Comparison of ENCODE assay signal across 1 cellular context in the genomic region with DNA sequence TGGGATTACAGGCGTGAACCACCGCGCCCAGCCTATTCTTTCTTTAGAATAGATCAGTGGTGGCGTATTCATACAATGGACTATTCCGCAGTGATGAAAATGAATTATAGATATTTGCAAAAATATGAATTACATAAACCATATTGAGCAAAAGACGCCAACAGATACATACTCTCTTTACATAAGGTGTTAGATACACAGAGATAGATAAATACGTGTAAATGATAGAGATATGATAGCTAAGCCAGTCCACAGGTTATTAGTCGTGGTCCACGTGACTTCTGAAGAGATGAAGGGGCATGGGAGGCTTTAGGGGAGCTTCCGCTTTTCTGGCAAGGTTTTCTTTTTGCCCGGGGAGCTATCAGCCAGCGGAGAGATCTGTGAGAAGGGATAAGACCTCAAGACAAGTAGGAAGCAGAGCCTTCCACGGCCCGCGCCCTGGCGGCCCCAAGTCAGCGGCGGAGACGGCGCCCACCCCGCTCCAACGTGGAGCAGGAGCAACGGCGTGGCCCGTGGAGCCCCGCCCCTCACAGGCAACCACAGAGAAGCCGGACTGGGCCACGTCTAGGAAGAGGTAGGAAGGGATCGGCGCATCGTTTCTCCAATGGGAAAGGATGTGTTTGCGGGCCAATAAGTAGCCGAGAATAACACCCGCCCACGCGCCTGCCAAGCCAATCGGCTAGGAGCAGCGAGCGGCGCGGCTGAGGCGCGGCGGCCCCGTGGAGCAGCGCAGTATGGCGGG.
TF ChIP-seq lines count a peak whose summit lies in the region.

A gene (plus strand): TSS at position 704 of the 742 bp plus-strand sequence. CDS start 31 bp downstream, at position 735.

TF ChIP-seq in HepG2, 621 proteins besides CTCF, POLR2A, EP300 and RAD21 (continued from another document and continues in another):
- TF ChIP-seq ZBTB3 (CRISPR knock-in tag; IDR thresholded peaks at IDR 0.05; ENCODE audit: borderline replicate concordance, low read depth) (no peak), POLR2AphosphoS2 (IDR thresholded peaks at IDR 0.05; ENCODE audit: low read depth, low read length) (no peak), GABPB1 (CRISPR knock-in tag; IDR thresholded peaks at IDR 0.05) (peak; percentile 69; the same call in 1 of the 2 replicates), BORCS8-MEF2B (CRISPR knock-in tag; IDR thresholded peaks at IDR 0.05) (no peak), ZNF83 (CRISPR knock-in tag; IDR thresholded peaks at IDR 0.05; ENCODE audit: borderline replicate concordance) (no peak), ZNF264 (CRISPR knock-in tag; IDR thresholded peaks at IDR 0.05) (no peak), ZNF883 (CRISPR knock-in tag; IDR thresholded peaks at IDR 0.05; ENCODE audit: not compliant biosample characterization) (no peak), ZBTB42 (CRISPR knock-in tag; IDR thresholded peaks at IDR 0.05) (no peak), FOXA3 (CRISPR knock-in tag; IDR thresholded peaks at IDR 0.05) (no peak), MEIS1 (CRISPR knock-in tag; IDR thresholded peaks at IDR 0.05; ENCODE audit: borderline replicate concordance) (no peak), KMT2B (CRISPR knock-in tag; IDR thresholded peaks at IDR 0.05) (peak; percentile 76), ZNF138 (CRISPR knock-in tag; IDR thresholded peaks at IDR 0.05; ENCODE audit: low read depth) (0 out of 2 replicates have a peak, but pooled peaks have one; percentile 50), MTA1 (CRISPR knock-in tag; IDR thresholded peaks at IDR 0.05; ENCODE audit: borderline replicate concordance) (no peak), CREB1 (IDR thresholded peaks at IDR 0.05) (peak; percentile 42; the same call in 1 of the 2 replicates), CREB1 (CRISPR knock-in tag; IDR thresholded peaks at IDR 0.05) (peak; percentile 59), SKI (IDR thresholded peaks at IDR 0.05; ENCODE audit: partially characterized antibody) (no peak), PRPF4 (IDR thresholded peaks at IDR 0.05; ENCODE audit: low read depth, low read length, poor library complexity, severe bottlenecking) (no peak), ZNF775 (CRISPR knock-in tag; IDR thresholded peaks at IDR 0.05; ENCODE audit: borderline replicate concordance) (no peak), ZNF703 (CRISPR knock-in tag; IDR thresholded peaks at IDR 0.05; ENCODE audit: borderline replicate concordance) (no peak), ZNF569 (CRISPR knock-in tag; IDR thresholded peaks at IDR 0.05; ENCODE audit: borderline replicate concordance) (no peak), TBX2 (CRISPR knock-in tag; IDR thresholded peaks at IDR 0.05; ENCODE audit: borderline replicate concordance) (no peak; the same call in 1 of the 2 replicates), ZNF343 (CRISPR knock-in tag; IDR thresholded peaks at IDR 0.05) (no peak), TBL1XR1 (IDR thresholded peaks at IDR 0.05; ENCODE audit: borderline replicate concordance, low read length, partially characterized antibody) (no peak), ZNF572 (CRISPR knock-in tag; IDR thresholded peaks at IDR 0.05) (no peak), EZH2 (conservative IDR thresholded peaks at IDR 0.05; ENCODE audit: low read depth, low read length) (no peak), SMC3 (IDR thresholded peaks at IDR 0.05; ENCODE audit: low read length) (no peak), SIX1 (CRISPR knock-in tag; IDR thresholded peaks at IDR 0.05; ENCODE audit: borderline replicate concordance) (no peak), ZKSCAN1 (IDR thresholded peaks at IDR 0.05; ENCODE audit: low read length) (no peak), LCORL (IDR thresholded peaks at IDR 0.05) (no peak), LCORL (CRISPR knock-in tag; IDR thresholded peaks at IDR 0.05) (no peak), ZNF546 (CRISPR knock-in tag; conservative IDR thresholded peaks at IDR 0.05) (no peak)
- TF ChIP-seq, protein P1, sequence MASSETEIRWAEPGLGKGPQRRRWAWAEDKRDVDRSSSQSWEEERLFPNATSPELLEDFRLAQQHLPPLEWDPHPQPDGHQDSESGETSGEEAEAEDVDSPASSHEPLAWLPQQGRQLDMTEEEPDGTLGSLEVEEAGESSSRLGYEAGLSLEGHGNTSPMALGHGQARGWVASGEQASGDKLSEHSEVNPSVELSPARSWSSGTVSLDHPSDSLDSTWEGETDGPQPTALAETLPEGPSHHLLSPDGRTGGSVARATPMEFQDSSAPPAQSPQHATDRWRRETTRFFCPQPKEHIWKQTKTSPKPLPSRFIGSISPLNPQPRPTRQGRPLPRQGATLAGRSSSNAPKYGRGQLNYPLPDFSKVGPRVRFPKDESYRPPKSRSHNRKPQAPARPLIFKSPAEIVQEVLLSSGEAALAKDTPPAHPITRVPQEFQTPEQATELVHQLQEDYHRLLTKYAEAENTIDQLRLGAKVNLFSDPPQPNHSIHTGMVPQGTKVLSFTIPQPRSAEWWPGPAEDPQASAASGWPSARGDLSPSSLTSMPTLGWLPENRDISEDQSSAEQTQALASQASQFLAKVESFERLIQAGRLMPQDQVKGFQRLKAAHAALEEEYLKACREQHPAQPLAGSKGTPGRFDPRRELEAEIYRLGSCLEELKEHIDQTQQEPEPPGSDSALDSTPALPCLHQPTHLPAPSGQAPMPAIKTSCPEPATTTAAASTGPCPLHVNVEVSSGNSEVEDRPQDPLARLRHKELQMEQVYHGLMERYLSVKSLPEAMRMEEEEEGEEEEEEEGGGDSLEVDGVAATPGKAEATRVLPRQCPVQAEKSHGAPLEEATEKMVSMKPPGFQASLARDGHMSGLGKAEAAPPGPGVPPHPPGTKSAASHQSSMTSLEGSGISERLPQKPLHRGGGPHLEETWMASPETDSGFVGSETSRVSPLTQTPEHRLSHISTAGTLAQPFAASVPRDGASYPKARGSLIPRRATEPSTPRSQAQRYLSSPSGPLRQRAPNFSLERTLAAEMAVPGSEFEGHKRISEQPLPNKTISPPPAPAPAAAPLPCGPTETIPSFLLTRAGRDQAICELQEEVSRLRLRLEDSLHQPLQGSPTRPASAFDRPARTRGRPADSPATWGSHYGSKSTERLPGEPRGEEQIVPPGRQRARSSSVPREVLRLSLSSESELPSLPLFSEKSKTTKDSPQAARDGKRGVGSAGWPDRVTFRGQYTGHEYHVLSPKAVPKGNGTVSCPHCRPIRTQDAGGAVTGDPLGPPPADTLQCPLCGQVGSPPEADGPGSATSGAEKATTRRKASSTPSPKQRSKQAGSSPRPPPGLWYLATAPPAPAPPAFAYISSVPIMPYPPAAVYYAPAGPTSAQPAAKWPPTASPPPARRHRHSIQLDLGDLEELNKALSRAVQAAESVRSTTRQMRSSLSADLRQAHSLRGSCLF (CRISPR knock-in tag; IDR thresholded peaks at IDR 0.05; ENCODE audit: borderline replicate concordance), result no peak
- TF ChIP-seq, protein P2, sequence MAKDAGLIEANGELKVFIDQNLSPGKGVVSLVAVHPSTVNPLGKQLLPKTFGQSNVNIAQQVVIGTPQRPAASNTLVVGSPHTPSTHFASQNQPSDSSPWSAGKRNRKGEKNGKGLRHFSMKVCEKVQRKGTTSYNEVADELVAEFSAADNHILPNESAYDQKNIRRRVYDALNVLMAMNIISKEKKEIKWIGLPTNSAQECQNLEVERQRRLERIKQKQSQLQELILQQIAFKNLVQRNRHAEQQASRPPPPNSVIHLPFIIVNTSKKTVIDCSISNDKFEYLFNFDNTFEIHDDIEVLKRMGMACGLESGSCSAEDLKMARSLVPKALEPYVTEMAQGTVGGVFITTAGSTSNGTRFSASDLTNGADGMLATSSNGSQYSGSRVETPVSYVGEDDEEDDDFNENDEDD (CRISPR knock-in tag; IDR thresholded peaks at IDR 0.05; ENCODE audit: borderline replicate concordance), result peak; percentile 50; the same call in 1 of the 2 replicates
- TF ChIP-seq, protein P3, sequence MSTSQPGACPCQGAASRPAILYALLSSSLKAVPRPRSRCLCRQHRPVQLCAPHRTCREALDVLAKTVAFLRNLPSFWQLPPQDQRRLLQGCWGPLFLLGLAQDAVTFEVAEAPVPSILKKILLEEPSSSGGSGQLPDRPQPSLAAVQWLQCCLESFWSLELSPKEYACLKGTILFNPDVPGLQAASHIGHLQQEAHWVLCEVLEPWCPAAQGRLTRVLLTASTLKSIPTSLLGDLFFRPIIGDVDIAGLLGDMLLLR (CRISPR knock-in tag; IDR thresholded peaks at IDR 0.05), result peak; percentile 78; the same call in 1 of the 2 replicates
- TF ChIP-seq, protein P4, sequence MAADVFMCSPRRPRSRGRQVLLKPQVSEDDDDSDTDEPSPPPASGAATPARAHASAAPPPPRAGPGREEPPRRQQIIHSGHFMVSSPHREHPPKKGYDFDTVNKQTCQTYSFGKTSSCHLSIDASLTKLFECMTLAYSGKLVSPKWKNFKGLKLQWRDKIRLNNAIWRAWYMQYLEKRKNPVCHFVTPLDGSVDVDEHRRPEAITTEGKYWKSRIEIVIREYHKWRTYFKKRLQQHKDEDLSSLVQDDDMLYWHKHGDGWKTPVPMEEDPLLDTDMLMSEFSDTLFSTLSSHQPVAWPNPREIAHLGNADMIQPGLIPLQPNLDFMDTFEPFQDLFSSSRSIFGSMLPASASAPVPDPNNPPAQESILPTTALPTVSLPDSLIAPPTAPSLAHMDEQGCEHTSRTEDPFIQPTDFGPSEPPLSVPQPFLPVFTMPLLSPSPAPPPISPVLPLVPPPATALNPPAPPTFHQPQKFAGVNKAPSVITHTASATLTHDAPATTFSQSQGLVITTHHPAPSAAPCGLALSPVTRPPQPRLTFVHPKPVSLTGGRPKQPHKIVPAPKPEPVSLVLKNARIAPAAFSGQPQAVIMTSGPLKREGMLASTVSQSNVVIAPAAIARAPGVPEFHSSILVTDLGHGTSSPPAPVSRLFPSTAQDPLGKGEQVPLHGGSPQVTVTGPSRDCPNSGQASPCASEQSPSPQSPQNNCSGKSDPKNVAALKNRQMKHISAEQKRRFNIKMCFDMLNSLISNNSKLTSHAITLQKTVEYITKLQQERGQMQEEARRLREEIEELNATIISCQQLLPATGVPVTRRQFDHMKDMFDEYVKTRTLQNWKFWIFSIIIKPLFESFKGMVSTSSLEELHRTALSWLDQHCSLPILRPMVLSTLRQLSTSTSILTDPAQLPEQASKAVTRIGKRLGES (CRISPR knock-in tag; IDR thresholded peaks at IDR 0.05; ENCODE audit: borderline replicate concordance), result no peak
- TF ChIP-seq, protein P5, sequence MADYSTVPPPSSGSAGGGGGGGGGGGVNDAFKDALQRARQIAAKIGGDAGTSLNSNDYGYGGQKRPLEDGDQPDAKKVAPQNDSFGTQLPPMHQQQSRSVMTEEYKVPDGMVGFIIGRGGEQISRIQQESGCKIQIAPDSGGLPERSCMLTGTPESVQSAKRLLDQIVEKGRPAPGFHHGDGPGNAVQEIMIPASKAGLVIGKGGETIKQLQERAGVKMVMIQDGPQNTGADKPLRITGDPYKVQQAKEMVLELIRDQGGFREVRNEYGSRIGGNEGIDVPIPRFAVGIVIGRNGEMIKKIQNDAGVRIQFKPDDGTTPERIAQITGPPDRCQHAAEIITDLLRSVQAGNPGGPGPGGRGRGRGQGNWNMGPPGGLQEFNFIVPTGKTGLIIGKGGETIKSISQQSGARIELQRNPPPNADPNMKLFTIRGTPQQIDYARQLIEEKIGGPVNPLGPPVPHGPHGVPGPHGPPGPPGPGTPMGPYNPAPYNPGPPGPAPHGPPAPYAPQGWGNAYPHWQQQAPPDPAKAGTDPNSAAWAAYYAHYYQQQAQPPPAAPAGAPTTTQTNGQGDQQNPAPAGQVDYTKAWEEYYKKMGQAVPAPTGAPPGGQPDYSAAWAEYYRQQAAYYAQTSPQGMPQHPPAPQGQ (CRISPR knock-in tag; IDR thresholded peaks at IDR 0.05; ENCODE audit: borderline replicate concordance), result no peak
- TF ChIP-seq, protein P6, sequence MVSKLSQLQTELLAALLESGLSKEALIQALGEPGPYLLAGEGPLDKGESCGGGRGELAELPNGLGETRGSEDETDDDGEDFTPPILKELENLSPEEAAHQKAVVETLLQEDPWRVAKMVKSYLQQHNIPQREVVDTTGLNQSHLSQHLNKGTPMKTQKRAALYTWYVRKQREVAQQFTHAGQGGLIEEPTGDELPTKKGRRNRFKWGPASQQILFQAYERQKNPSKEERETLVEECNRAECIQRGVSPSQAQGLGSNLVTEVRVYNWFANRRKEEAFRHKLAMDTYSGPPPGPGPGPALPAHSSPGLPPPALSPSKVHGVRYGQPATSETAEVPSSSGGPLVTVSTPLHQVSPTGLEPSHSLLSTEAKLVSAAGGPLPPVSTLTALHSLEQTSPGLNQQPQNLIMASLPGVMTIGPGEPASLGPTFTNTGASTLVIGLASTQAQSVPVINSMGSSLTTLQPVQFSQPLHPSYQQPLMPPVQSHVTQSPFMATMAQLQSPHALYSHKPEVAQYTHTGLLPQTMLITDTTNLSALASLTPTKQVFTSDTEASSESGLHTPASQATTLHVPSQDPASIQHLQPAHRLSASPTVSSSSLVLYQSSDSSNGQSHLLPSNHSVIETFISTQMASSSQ (IDR thresholded peaks at IDR 0.05; ENCODE audit: low read depth), result no peak
- TF ChIP-seq, protein P6 (CRISPR knock-in tag; IDR thresholded peaks at IDR 0.05; ENCODE audit: borderline replicate concordance), result peak; percentile 40; the same call in 1 of the 2 replicates
- TF ChIP-seq, protein P7, sequence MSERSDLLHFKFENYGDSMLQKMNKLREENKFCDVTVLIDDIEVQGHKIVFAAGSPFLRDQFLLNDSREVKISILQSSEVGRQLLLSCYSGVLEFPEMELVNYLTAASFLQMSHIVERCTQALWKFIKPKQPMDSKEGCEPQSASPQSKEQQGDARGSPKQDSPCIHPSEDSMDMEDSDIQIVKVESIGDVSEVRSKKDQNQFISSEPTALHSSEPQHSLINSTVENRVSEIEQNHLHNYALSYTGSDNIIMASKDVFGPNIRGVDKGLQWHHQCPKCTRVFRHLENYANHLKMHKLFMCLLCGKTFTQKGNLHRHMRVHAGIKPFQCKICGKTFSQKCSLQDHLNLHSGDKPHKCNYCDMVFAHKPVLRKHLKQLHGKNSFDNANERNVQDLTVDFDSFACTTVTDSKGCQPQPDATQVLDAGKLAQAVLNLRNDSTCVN (CRISPR knock-in tag; IDR thresholded peaks at IDR 0.05; ENCODE audit: borderline replicate concordance), result no peak
- TF ChIP-seq, protein P8, sequence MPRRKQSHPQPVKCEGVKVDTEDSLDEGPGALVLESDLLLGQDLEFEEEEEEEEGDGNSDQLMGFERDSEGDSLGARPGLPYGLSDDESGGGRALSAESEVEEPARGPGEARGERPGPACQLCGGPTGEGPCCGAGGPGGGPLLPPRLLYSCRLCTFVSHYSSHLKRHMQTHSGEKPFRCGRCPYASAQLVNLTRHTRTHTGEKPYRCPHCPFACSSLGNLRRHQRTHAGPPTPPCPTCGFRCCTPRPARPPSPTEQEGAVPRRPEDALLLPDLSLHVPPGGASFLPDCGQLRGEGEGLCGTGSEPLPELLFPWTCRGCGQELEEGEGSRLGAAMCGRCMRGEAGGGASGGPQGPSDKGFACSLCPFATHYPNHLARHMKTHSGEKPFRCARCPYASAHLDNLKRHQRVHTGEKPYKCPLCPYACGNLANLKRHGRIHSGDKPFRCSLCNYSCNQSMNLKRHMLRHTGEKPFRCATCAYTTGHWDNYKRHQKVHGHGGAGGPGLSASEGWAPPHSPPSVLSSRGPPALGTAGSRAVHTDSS (CRISPR knock-in tag; conservative IDR thresholded peaks at IDR 0.05), result no peak
